In genomic region chr16:3112058-3112880, GRCh38 we compare ENCODE assay signal across 2 cellular contexts.
TF ChIP-seq lines count a peak whose summit lies in the region.

Gene ZNF205, plus strand, starts transcription at chr16:3112586. Its CDS starts 845 bp downstream, at chr16:3113431.

TF ChIP-seq in HEK293T, 16 proteins besides CTCF, POLR2A, EP300 and RAD21:
- TF ChIP-seq TARDBP (IDR thresholded peaks at IDR 0.05), result no peak
- no peak for TF ChIP-seq NFRKB (IDR thresholded peaks at IDR 0.05)
- 0 out of 2 replicates have a peak, but pooled peaks have one; percentile 6 for TF ChIP-seq FOXM1 (IDR thresholded peaks at IDR 0.05; ENCODE audit: borderline replicate concordance)
- TF ChIP-seq ELF4 (IDR thresholded peaks at IDR 0.05), result peak; percentile 19; the same call in 1 of the 2 replicates
- TF ChIP-seq HDGF (IDR thresholded peaks at IDR 0.05; ENCODE audit: borderline replicate concordance), result no peak
- TF ChIP-seq PKNOX1 (IDR thresholded peaks at IDR 0.05), result no peak
- TF ChIP-seq L3MBTL2 (conservative IDR thresholded peaks at IDR 0.05), result no peak
- no peak for TF ChIP-seq LEF1 (IDR thresholded peaks at IDR 0.05; ENCODE audit: borderline replicate concordance)
- no peak for TF ChIP-seq FOXA1 (IDR thresholded peaks at IDR 0.05)
- TF ChIP-seq FOXK2 (IDR thresholded peaks at IDR 0.05), result no peak
- peak; percentile 27; the same call in 1 of the 2 replicates for TF ChIP-seq ARNT (IDR thresholded peaks at IDR 0.05)
- no peak for TF ChIP-seq ZNF384 (IDR thresholded peaks at IDR 0.05)
- TF ChIP-seq SP1 (IDR thresholded peaks at IDR 0.05), result no peak
- TF ChIP-seq BHLHE40 (IDR thresholded peaks at IDR 0.05; ENCODE audit: borderline replicate concordance), result no peak
- TF ChIP-seq CTBP1 (IDR thresholded peaks at IDR 0.05; ENCODE audit: borderline replicate concordance), result peak; percentile 82
- TF ChIP-seq SUZ12 (IDR thresholded peaks at IDR 0.05), result no peak

TF ChIP-seq in endothelial cell of umbilical vein, 7 proteins besides CTCF, POLR2A, EP300 and RAD21:
- TF ChIP-seq POLR2AphosphoS5 (IDR thresholded peaks at IDR 0.05; ENCODE audit: insufficient read depth, low read depth, low read length) (peak; percentile 70), GATA2 (IDR thresholded peaks at IDR 0.05; ENCODE audit: insufficient read depth, insufficient read length, low read depth, low read length) (no peak)
